1 cellular context compared by ENCODE assay signal in genomic region chr14:61698216-61698980, GRCh38.
TF ChIP-seq lines count a peak whose summit lies in the region.

No MANE protein-coding gene starts in this region.

TF ChIP-seq in HepG2, 621 proteins besides CTCF, POLR2A, EP300 and RAD21 (continued from another document):
- TF ChIP-seq RBFOX2 (IDR thresholded peaks at IDR 0.05; ENCODE audit: low read depth, low read length): peak; percentile 39
- TF ChIP-seq ZNF451 (CRISPR knock-in tag; IDR thresholded peaks at IDR 0.05): no peak
- TF ChIP-seq ZSCAN22 (CRISPR knock-in tag; IDR thresholded peaks at IDR 0.05): no peak
- no peak for TF ChIP-seq ZNF138 (CRISPR knock-in tag; IDR thresholded peaks at IDR 0.05; ENCODE audit: low read depth)
- no peak for TF ChIP-seq PTBP1 (IDR thresholded peaks at IDR 0.05; ENCODE audit: low read depth, low read length, poor library complexity, severe bottlenecking)
- no peak for TF ChIP-seq KAT8 (CRISPR knock-in tag; IDR thresholded peaks at IDR 0.05)
- TF ChIP-seq CREB3 (CRISPR knock-in tag; IDR thresholded peaks at IDR 0.05): no peak
